18 cellular contexts compared by ENCODE assay signal in genomic region chr17:73346763-73347162, GRCh38. TPM values are rescaled to one million over a fixed set of nuclear protein-coding genes. Genes with fewer than 3 reads are reported as not detected.
A peak's percentile ranks its signal among the peaks of the same experiment; 100 is the strongest.
DNase-seq lines count a peak whose midpoint lies in the region; ATAC-seq and TF ChIP-seq lines count a peak whose summit lies in the region.
"Had no signal": no experiment of that assay in that cellular context is flagged by ENCODE, and none has a peak within 500 bp of the region (broad histone marks: within the 10 kb centered on the region; RNA-seq: fewer than 3 reads in every experiment).

No MANE protein-coding gene starts in this region.

- no peak for DNase-seq in breast epithelium (ENCODE audit: low spot score in 2 of 2)
- DNase-seq in MCF 10A (ENCODE audit: unreplicated experiment), result no peak
- no peak for DNase-seq in esophagus squamous epithelium (lab: John Stamatoyannopoulos, UW)
- no peak for DNase-seq in spleen
- DNase-seq in vagina (ENCODE audit: extremely low spot score in 2 of 2), result no peak
- DNase-seq in stimulated activated CD4-positive, alpha-beta T cell treated with anti-CD3 and anti-CD28 coated beads, Interleukin-4, amount 100 ng/mL, for 24 hours, result no peak
- DNase-seq in activated CD4-positive, alpha-beta T cell treated with anti-CD3 and anti-CD28 coated beads, Interleukin-2, amount 50 U/mL, for 4 hours, result no peak
- DNase-seq: AML-193, DMS79 treated with DMSO at 0.1 percent for 48 hours, HCEC 1CT, NCI-H1105 treated with DMSO at 0.1 percent for 48 hours, NCI-H1694, NCI-H2081 treated with DMSO at 0.1 percent for 48 hours, Peyer's patch had no signal

- peaks cover 11 to 17% of the 10 kb centered on the region in 2 donors for H3K4me1 ChIP-seq in breast epithelium
- H3K4me1 ChIP-seq in esophagus squamous epithelium, result peaks cover 14 to 56% (median 25%) of the 10 kb centered on the region in 3 donors
- H3K4me1 ChIP-seq in spleen, result peaks cover 0 to 34% (median 9%) of the 10 kb centered on the region in 6 donors
- peaks cover 47% of the 10 kb centered on the region for H3K4me1 ChIP-seq in vagina

- ATAC-seq in GM21528 (IDR thresholded peaks at IDR 0.05; ENCODE audit: low FRiP score, unreplicated experiment), result no peak
- ATAC-seq: K562 had no signal

- no peaks in the 10 kb centered on the region for H3K36me3 Mint-ChIP-seq in MCF 10A (ENCODE audit: insufficient read depth, unreplicated experiment)

- H3K9me3 ChIP-seq in breast epithelium (no peaks in the 10 kb centered on the region), esophagus squamous epithelium (no peaks in the 10 kb centered on the region), spleen (no peaks in the 10 kb centered on the region), vagina (no peaks in the 10 kb centered on the region)
- H3K9me3 ChIP-seq: Peyer's patch had no signal

- POLR2A ChIA-PET in MCF 10A (lab: Yijun Ruan, JAX), result no interaction called here

- H3K27me3 ChIP-seq in breast epithelium (no peaks in the 10 kb centered on the region), esophagus squamous epithelium (peaks cover 0 to 12% (median 0%) of the 10 kb centered on the region in 4 donors), spleen (replicated peaks in 1 of 7) (peaks cover 0 to 16% (median 0%) of the 10 kb centered on the region in 7 donors), vagina (no peaks in the 10 kb centered on the region)
- H3K27me3 ChIP-seq: Peyer's patch had no signal

- no peak overlapping the region for H3K27ac Mint-ChIP-seq in MCF 10A (ENCODE audit: low read depth, unreplicated experiment)

- no peaks in the 10 kb centered on the region for H3K9me3 Mint-ChIP-seq in MCF 10A (ENCODE audit: unreplicated experiment)

- no peaks in the 10 kb centered on the region for H3K27me3 Mint-ChIP-seq in MCF 10A (ENCODE audit: insufficient read depth, unreplicated experiment)

- TF ChIP-seq CTCF in breast epithelium (IDR thresholded peaks at IDR 0.05) (no peak), MCF 10A (IDR thresholded peaks at IDR 0.05; ENCODE audit: unreplicated experiment) (no peak), esophagus squamous epithelium (IDR thresholded peaks at IDR 0.05) (no peak), spleen (IDR thresholded peaks at IDR 0.05 in 8 of 11, conservative IDR thresholded peaks at IDR 0.05 in 3 of 11) (no peak), vagina (IDR thresholded peaks at IDR 0.05) (no peak)

- intact Hi-C loops in breast epithelium (cut with DNase I; ENCODE audit: low total_unique reads) (no loop called here), MCF 10A (cut with micrococcal nuclease) (no loop called here), esophagus squamous epithelium (cut with DNase I) (no loop called here), spleen (cut with DNase I; ENCODE audit: low total_unique reads) (no loop called here), vagina (cut with DNase I) (no loop called here)

- CTCF ChIA-PET in MCF 10A (lab: Yijun Ruan, JAX), result interaction anchor here (0.6 to 1.1 kb wide), 2 partner anchors 23 to 962 kb away, joined by 3 to 6 read pairs; no protein-coding TSS in a partner anchor

- H3K4me3 ChIP-seq in breast epithelium (no peak overlapping the region), esophagus squamous epithelium (no peak overlapping the region), spleen (no peak overlapping the region), vagina (no peak overlapping the region)
- H3K4me3 ChIP-seq: K562, Peyer's patch had no signal

- H3K36me3 ChIP-seq in breast epithelium, result no peaks in the 10 kb centered on the region
- no peaks in the 10 kb centered on the region for H3K36me3 ChIP-seq in esophagus squamous epithelium
- H3K36me3 ChIP-seq in spleen, result no peaks in the 10 kb centered on the region
- H3K36me3 ChIP-seq in vagina, result no peaks in the 10 kb centered on the region
- H3K36me3 ChIP-seq: Peyer's patch had no signal

- peaks cover 7% of the 10 kb centered on the region for H3K4me1 Mint-ChIP-seq in MCF 10A (ENCODE audit: insufficient read depth, unreplicated experiment)

- H3K27ac ChIP-seq in breast epithelium (peak overlapping the region; percentile 93 to 95), esophagus squamous epithelium (peak overlapping the region in 3 of 4 donors; percentile 15 to 50 (median 26)), spleen (peak overlapping the region in 6 of 8 donors; percentile 32 to 64 (median 58)), vagina (peak overlapping the region; percentile 78)
- H3K27ac ChIP-seq: 22Rv1, C4-2B had no signal

- TF ChIP-seq POLR2A in breast epithelium (IDR thresholded peaks at IDR 0.05), result no peak
- TF ChIP-seq POLR2A in esophagus squamous epithelium (IDR thresholded peaks at IDR 0.05), result no peak
- TF ChIP-seq POLR2A in spleen (IDR thresholded peaks at IDR 0.05), result no peak
- TF ChIP-seq POLR2A in vagina (IDR thresholded peaks at IDR 0.05), result no peak

- BruUV-seq in MCF 10A (replicated peaks; lab: Mats Ljungman, UMichigan), result no TSS peak

- WGBS in esophagus squamous epithelium, 2 donors, result 82 to 84% methylated on average over 3 to 6 of the region's 9 CpGs
- WGBS in spleen, 5 donors, result 84 to 92% (median 89%) methylated on average over 5 to 9 of the region's 9 CpGs

- H3K4me3 Mint-ChIP-seq in MCF 10A (ENCODE audit: unreplicated experiment), result no peak overlapping the region

RNA-seq across cellular contexts. Expression of gene CDC42EP4, which starts 35.0 kb away (rescaled TPM):
- total RNA-seq in breast epithelium (100 to 1,000 TPM in 2 of 3 donors, 10 to 100 TPM in 1; 71.0 to 141 (median 112) TPM), MCF 10A (2022) (11.0 and 12.2 TPM in 2 replicates), esophagus squamous epithelium (10 to 100 TPM; 45.1 to 63.9 (median 52.9) TPM), spleen (10 to 100 TPM; 31.9 to 69.6 (median 50.1) TPM), vagina (73.7 TPM)
- 10 to 100 TPM in 2 of 3 donors, 1 to 10 TPM in 1; 7.9 to 14.0 (median 13.9) TPM for polyA plus RNA-seq in spleen

Comparison
In these comparisons a context has a peak if more than half of its experiments do, and no peak if none do; other contexts are left out.
1. H3K27ac ChIP-seq: peak in every context shown above with its lines; median percentile 94 in breast epithelium; 78 in vagina; 58 in spleen; 26 in esophagus squamous epithelium.